Comparison of ENCODE assay signal across 2 cellular contexts in genomic region chr17:78111727-78112507, GRCh38.
TF ChIP-seq lines count a peak whose summit lies in the region.

No MANE protein-coding gene starts in this region.

TF ChIP-seq in H1, 55 proteins besides CTCF, POLR2A, EP300 and RAD21:
- TF ChIP-seq CHD2 (IDR thresholded peaks at IDR 0.05; ENCODE audit: low read length): no peak
- no peak for TF ChIP-seq GTF2F1 (IDR thresholded peaks at IDR 0.05; ENCODE audit: borderline replicate concordance, low read depth, low read length)
- no peak for TF ChIP-seq RXRA (IDR thresholded peaks at IDR 0.05; ENCODE audit: insufficient read depth, low read depth, low read length)
- TF ChIP-seq SP1 (IDR thresholded peaks at IDR 0.05; ENCODE audit: low read depth, low read length): no peak
- no peak for TF ChIP-seq CHD1 (IDR thresholded peaks at IDR 0.05; ENCODE audit: low read depth, low read length)
- no peak for TF ChIP-seq TEAD4 (IDR thresholded peaks at IDR 0.05; ENCODE audit: low read depth, low read length)
- TF ChIP-seq FOSL1 (IDR thresholded peaks at IDR 0.05; ENCODE audit: insufficient read depth, low read depth, low read length): no peak
- TF ChIP-seq KDM5A (IDR thresholded peaks at IDR 0.05; ENCODE audit: low read length): no peak
- no peak for TF ChIP-seq E2F6 (IDR thresholded peaks at IDR 0.05)
- no peak for TF ChIP-seq EGR1 (IDR thresholded peaks at IDR 0.05; ENCODE audit: borderline replicate concordance, low read depth, low read length)
- TF ChIP-seq CTBP2 (IDR thresholded peaks at IDR 0.05; ENCODE audit: borderline replicate concordance, insufficient read depth, insufficient read length, low read length): no peak
- no peak for TF ChIP-seq SAP30 (IDR thresholded peaks at IDR 0.05; ENCODE audit: insufficient read depth, insufficient replicate concordance, low read length)

TF ChIP-seq in GM23338, 12 proteins besides CTCF, POLR2A, EP300 and RAD21:
- TF ChIP-seq STAT1 (IDR thresholded peaks at IDR 0.05; ENCODE audit: unreplicated experiment) (no peak), EZH2phosphoT487 (IDR thresholded peaks at IDR 0.05; ENCODE audit: unreplicated experiment) (no peak), ZNF114 (CRISPR knock-in tag; IDR thresholded peaks at IDR 0.05) (no peak), REST (IDR thresholded peaks at IDR 0.05; ENCODE audit: unreplicated experiment) (no peak), CREB1 (CRISPR knock-in tag; IDR thresholded peaks at IDR 0.05; ENCODE audit: low read depth) (no peak), NANOG (IDR thresholded peaks at IDR 0.05; ENCODE audit: borderline replicate concordance) (no peak), EZH2 (IDR thresholded peaks at IDR 0.05; ENCODE audit: low read depth, unreplicated experiment) (no peak), POLR2AphosphoS5 (IDR thresholded peaks at IDR 0.05; ENCODE audit: low read depth) (no peak), ZNF331 (CRISPR knock-in tag; IDR thresholded peaks at IDR 0.05; ENCODE audit: low read depth) (no peak), ZNF462 (CRISPR knock-in tag; IDR thresholded peaks at IDR 0.05) (no peak), ETS1 (IDR thresholded peaks at IDR 0.05) (no peak), JUNB (IDR thresholded peaks at IDR 0.05; ENCODE audit: unreplicated experiment) (no peak)
